Comparison of ENCODE assay signal across 23 cellular contexts in genomic region chr9:94896512-94896911, GRCh38.
DNase-seq lines count a peak whose midpoint lies in the region; ATAC-seq, FAIRE-seq and TF ChIP-seq lines count a peak whose summit lies in the region.
"Had no signal": no experiment of that assay in that cellular context is flagged by ENCODE, and none has a peak within 500 bp of the region (broad histone marks: within the 10 kb centered on the region; RNA-seq: fewer than 3 reads in every experiment).

No MANE protein-coding gene starts in this region.

- H3K9ac ChIP-seq in astrocyte (ENCODE audit: low read length) (no peak overlapping the region), mesenchymal stem cell (ENCODE audit: low read length) (no peak overlapping the region)
- H3K9ac ChIP-seq: KMS-11 had no signal

- no peaks in the 10 kb centered on the region for H3K9me3 ChIP-seq in astrocyte (ENCODE audit: insufficient read depth, low read depth, low read length)
- H3K9me3 ChIP-seq in mesenchymal stem cell (ENCODE audit: control insufficient read depth, low read length): peaks cover 4% of the 10 kb centered on the region
- H3K9me3 ChIP-seq: BE2C, HAP-1 had no signal

- intact Hi-C loops in Calu3 (cut with micrococcal nuclease; ENCODE audit: unreplicated experiment): no loop called here
- intact Hi-C loops in activated CD4-positive, alpha-beta memory T cell treated with anti-CD3 and anti-CD28 coated beads for 36 hours (cut with micrococcal nuclease): no loop called here

- H3K79me1 ChIP-seq in mesenchymal stem cell (replicated peaks; ENCODE audit: low read length, poor library complexity, severe bottlenecking): peaks cover 9% of the 10 kb centered on the region

- no CpG with 5 or more reads among the region's 3 CpGs for WGBS in mesenchymal stem cell

- H3K27me3 Mint-ChIP-seq in Calu3 (ENCODE audit: unreplicated experiment) (no peaks in the 10 kb centered on the region), astrocyte (ENCODE audit: low read depth, unreplicated experiment) (no peaks in the 10 kb centered on the region)
- no peaks in the 10 kb centered on the region for H3K27me3 Mint-ChIP-seq in activated CD4-positive, alpha-beta memory T cell treated with anti-CD3 and anti-CD28 coated beads for 36 hours
- H3K27me3 Mint-ChIP-seq: CD4-positive, CD25-positive, alpha-beta regulatory T cell; CD8-positive, alpha-beta memory T cell had no signal

- no peak overlapping the region for H2BK15ac ChIP-seq in mesenchymal stem cell (ENCODE audit: low read depth, poor library complexity, severe bottlenecking)

- no peak overlapping the region for H2AFZ ChIP-seq in astrocyte (ENCODE audit: low read depth, low read length)
- no peak overlapping the region for H2AFZ ChIP-seq in mesenchymal stem cell (ENCODE audit: low read depth, low read length)

- no peak overlapping the region for H3K14ac ChIP-seq in mesenchymal stem cell (ENCODE audit: low read length in 2 of 2)

- no peak overlapping the region for H3K23ac ChIP-seq in mesenchymal stem cell (ENCODE audit: low read length in 2 of 2)

- no peaks in the 10 kb centered on the region for H3K79me2 ChIP-seq in astrocyte (ENCODE audit: insufficient read depth, low read length)

- no peak overlapping the region for H4K8ac ChIP-seq in mesenchymal stem cell (ENCODE audit: low read length)

- no peak overlapping the region for H4K91ac ChIP-seq in mesenchymal stem cell (ENCODE audit: low read length)

- H3K27ac ChIP-seq in astrocyte (ENCODE audit: low read depth, low read length): no peak overlapping the region
- H3K27ac ChIP-seq in mesenchymal stem cell (ENCODE audit: low read length, poor library complexity, severe bottlenecking): no peak overlapping the region
- H3K27ac ChIP-seq: KMS-11 had no signal

- H3K4me3 Mint-ChIP-seq in Calu3 (ENCODE audit: low read depth, unreplicated experiment) (no peak overlapping the region), astrocyte (ENCODE audit: unreplicated experiment) (peak overlapping the region; percentile 10)
- no peak overlapping the region for H3K4me3 Mint-ChIP-seq in activated CD4-positive, alpha-beta memory T cell treated with anti-CD3 and anti-CD28 coated beads for 36 hours
- H3K4me3 Mint-ChIP-seq: CD4-positive, CD25-positive, alpha-beta regulatory T cell; CD8-positive, alpha-beta memory T cell had no signal

- H3K36me3 ChIP-seq in astrocyte (ENCODE audit: insufficient read depth, low read length): no peaks in the 10 kb centered on the region
- H3K36me3 ChIP-seq in mesenchymal stem cell (ENCODE audit: control insufficient read depth in 1 of 2, insufficient read depth in 2 of 2, low read depth in 1 of 2, low read length in 2 of 2): no peaks in the 10 kb centered on the region
- H3K36me3 ChIP-seq: BE2C, HAP-1 had no signal

- H3K9me3 Mint-ChIP-seq in Calu3 (ENCODE audit: low read depth, unreplicated experiment) (no peaks in the 10 kb centered on the region), astrocyte (ENCODE audit: unreplicated experiment) (no peaks in the 10 kb centered on the region)
- H3K9me3 Mint-ChIP-seq in activated CD4-positive, alpha-beta memory T cell treated with anti-CD3 and anti-CD28 coated beads for 36 hours: peaks cover under 1% of the 10 kb centered on the region

- H3K4me1 Mint-ChIP-seq in Calu3 (ENCODE audit: low read depth, unreplicated experiment) (peaks cover 59% of the 10 kb centered on the region), astrocyte (ENCODE audit: low read depth, unreplicated experiment) (peaks cover 29% of the 10 kb centered on the region)
- peaks cover 20% of the 10 kb centered on the region for H3K4me1 Mint-ChIP-seq in activated CD4-positive, alpha-beta memory T cell treated with anti-CD3 and anti-CD28 coated beads for 36 hours (ENCODE audit: low read depth)
- H3K4me1 Mint-ChIP-seq: CD8-positive, alpha-beta memory T cell had no signal

- DNase-seq in Calu3 (no peak), astrocyte (ENCODE audit: low read depth) (no peak), mesenchymal stem cell (no peak), superior temporal gyrus (ENCODE audit: extremely low spot score) (peak; percentile 13)
- DNase-seq in stimulated activated CD4-positive, alpha-beta T cell treated with anti-CD3 and anti-CD28 coated beads, Interleukin-12 subunit alpha, Interleukin-12 subunit beta, amount 100 ng/mL, for 4 hours: no peak
- no peak for DNase-seq in activated CD4-positive, alpha-beta memory T cell treated with anti-CD3 and anti-CD28 coated beads for 36 hours
- DNase-seq: ACHN; BE2C; C1 segment of cervical spinal cord; CD4-positive, CD25-positive, alpha-beta regulatory T cell; CD8-positive, alpha-beta memory T cell; COR-L47; DMS79; GDM1 had no signal

- CTCF ChIA-PET in Calu3 (lab: Charles Lee): no interaction called here
- CTCF ChIA-PET in activated CD4-positive, alpha-beta memory T cell treated with anti-CD3 and anti-CD28 coated beads for 36 hours (lab: Charles Lee): no interaction called here

- H3K27me3 ChIP-seq in astrocyte (ENCODE audit: insufficient read depth, low read length): no peaks in the 10 kb centered on the region
- H3K27me3 ChIP-seq in mesenchymal stem cell (ENCODE audit: control insufficient read depth in 1 of 2, insufficient read depth in 1 of 2, low read length in 2 of 2): no peaks in the 10 kb centered on the region
- H3K27me3 ChIP-seq: BE2C had no signal

- H4K20me1 ChIP-seq in astrocyte (ENCODE audit: insufficient read depth, low read length): no peaks in the 10 kb centered on the region

- peak; percentile 41 for FAIRE-seq in astrocyte (lab: Jason Lieb, UNC)
- FAIRE-seq: D721Med, GM12892, GM18507, GM19239, H1, HTR-8/SVneo had no signal

- no peak for ATAC-seq in HG02678 (IDR thresholded peaks at IDR 0.05; ENCODE audit: unreplicated experiment)

- POLR2A ChIA-PET in activated CD4-positive, alpha-beta memory T cell treated with anti-CD3 and anti-CD28 coated beads for 36 hours (lab: Charles Lee): no interaction called here

- H2BK5ac ChIP-seq in mesenchymal stem cell (ENCODE audit: low read depth, low read length, poor library complexity, severe bottlenecking): no peak overlapping the region

- peaks cover 23% of the 10 kb centered on the region for H3K4me1 ChIP-seq in astrocyte (ENCODE audit: insufficient read depth, low read length)
- peaks cover 12% of the 10 kb centered on the region for H3K4me1 ChIP-seq in mesenchymal stem cell (ENCODE audit: control insufficient read depth, insufficient read depth, low read depth, low read length)

- peak overlapping the region; percentile 68 for H3K27ac Mint-ChIP-seq in Calu3 (ENCODE audit: unreplicated experiment)
- no peak overlapping the region for H3K27ac Mint-ChIP-seq in astrocyte (ENCODE audit: unreplicated experiment)
- H3K27ac Mint-ChIP-seq in activated CD4-positive, alpha-beta memory T cell treated with anti-CD3 and anti-CD28 coated beads for 36 hours: no peak overlapping the region
- H3K27ac Mint-ChIP-seq: CD4-positive, CD25-positive, alpha-beta regulatory T cell had no signal

- peaks cover 7% of the 10 kb centered on the region for H3K36me3 Mint-ChIP-seq in Calu3 (ENCODE audit: insufficient read depth, unreplicated experiment)
- H3K36me3 Mint-ChIP-seq in astrocyte (ENCODE audit: low read depth, unreplicated experiment): peaks cover 8% of the 10 kb centered on the region
- H3K36me3 Mint-ChIP-seq in activated CD4-positive, alpha-beta memory T cell treated with anti-CD3 and anti-CD28 coated beads for 36 hours: peaks cover under 1% of the 10 kb centered on the region

- H2BK120ac ChIP-seq in mesenchymal stem cell (ENCODE audit: low read depth, low read length): no peak overlapping the region

- no peak overlapping the region for H3K4me2 ChIP-seq in astrocyte (ENCODE audit: low read length)
- no peak overlapping the region for H3K4me2 ChIP-seq in mesenchymal stem cell (ENCODE audit: low read length, poor library complexity, severe bottlenecking)
- H3K4me2 ChIP-seq: KMS-11 had no signal

- H2BK12ac ChIP-seq in mesenchymal stem cell (ENCODE audit: low read length in 2 of 2): no peak overlapping the region

- no peak overlapping the region for H3K4me3 ChIP-seq in astrocyte (ENCODE audit: insufficient read depth, low read depth, low read length)
- no peak overlapping the region for H3K4me3 ChIP-seq in mesenchymal stem cell (ENCODE audit: insufficient read depth in 1 of 2, low read depth in 1 of 2, low read length in 2 of 2)
- H3K4me3 ChIP-seq: HAP-1 had no signal

- H3K4ac ChIP-seq in mesenchymal stem cell (ENCODE audit: low read depth in 1 of 2, low read length in 2 of 2): no peak overlapping the region

- no TSS peak for BruUV-seq in Calu3 (replicated peaks; lab: Mats Ljungman, UMichigan)

- H3K18ac ChIP-seq in mesenchymal stem cell (ENCODE audit: low read depth in 1 of 2, low read length in 2 of 2): peak overlapping the region in 1 of 2 experiments; percentile 40

- H2AK5ac ChIP-seq in mesenchymal stem cell (ENCODE audit: low read length, severe bottlenecking): peak overlapping the region; percentile 92

- no peak for TF ChIP-seq CTCF in Calu3 (IDR thresholded peaks at IDR 0.05; ENCODE audit: unreplicated experiment)
- no peak for TF ChIP-seq CTCF in astrocyte (IDR thresholded peaks at IDR 0.05; ENCODE audit: insufficient read depth, low read depth, low read length)
